8 cellular contexts compared by ENCODE assay signal in genomic region chr7:88243345-88243909, GRCh38. TPM values are rescaled to one million over a fixed set of nuclear protein-coding genes. Genes with fewer than 3 reads are reported as not detected.
A peak's percentile ranks its signal among the peaks of the same experiment; 100 is the strongest.
DNase-seq lines count a peak whose midpoint lies in the region; ATAC-seq, FAIRE-seq and TF ChIP-seq lines count a peak whose summit lies in the region.

No MANE protein-coding gene starts in this region.

- TF ChIP-seq POLR2A in H1 (IDR thresholded peaks at IDR 0.05; ENCODE audit: control extremely low read depth in 1 of 2, low read depth in 2 of 2, low read length in 2 of 2) = no peak

- H2BK120ac ChIP-seq in H1 (replicated peaks; ENCODE audit: low read depth, low read length) = no peak overlapping the region

- no peak overlapping the region for H2BK12ac ChIP-seq in H1 (ENCODE audit: low read depth, low read length)

- H3K23ac ChIP-seq in H1 (ENCODE audit: insufficient read length) = no peak overlapping the region

- ATAC-seq in GM19372 (IDR thresholded peaks at IDR 0.05; ENCODE audit: low read depth, unreplicated experiment) (peak; percentile 84), HG03565 (IDR thresholded peaks at IDR 0.05; ENCODE audit: unreplicated experiment) (peak; percentile 91), memory B cell (ENCODE audit: low read depth) (peak; percentile 42)

- H3K79me2 ChIP-seq in OCI-LY3 (ENCODE audit: low read length) (no peaks in the 10 kb centered on the region), H1 (ENCODE audit: control insufficient read depth in 1 of 2, insufficient read depth in 2 of 2, low read length in 2 of 2) (no peaks in the 10 kb centered on the region)

- no peak overlapping the region for H2BK5ac ChIP-seq in H1 (ENCODE audit: low read depth, low read length)

- no peaks in the 10 kb centered on the region for H3K36me3 Mint-ChIP-seq in memory B cell

- H2BK20ac ChIP-seq in H1 (ENCODE audit: low read length) = no peak overlapping the region

- H3K36me3 ChIP-seq in OCI-LY3 (replicated peaks; ENCODE audit: low read depth, low read length) (no peaks in the 10 kb centered on the region), H1 (ENCODE audit: control insufficient read depth in 2 of 4, insufficient read depth in 4 of 4, low read length in 3 of 4) (no peaks in the 10 kb centered on the region)

- H2BK15ac ChIP-seq in H1 (ENCODE audit: low read length) = no peak overlapping the region

- no peak overlapping the region for H3K27ac Mint-ChIP-seq in memory B cell

- CTCF ChIA-PET in H1 (lab: Charles Lee; ENCODE audit: partially characterized antibody) = interaction anchor here (0.6 to 4.4 kb wide), 26 partner anchors 10 to 1557 kb away, joined by 3 to 38 read pairs (median 3); partner anchors contain the start of gene STEAP4

- H3K4me3 ChIP-seq in OCI-LY3 (ENCODE audit: low read length) (no peak overlapping the region), H1 (ENCODE audit: extremely low read depth in 1 of 4, insufficient read depth in 2 of 4, low read depth in 3 of 4, low read length in 4 of 4) (no peak overlapping the region)

- POLR2A ChIA-PET in H1 (lab: Charles Lee; ENCODE audit: partially characterized antibody) = no interaction called here

- no peak overlapping the region for H4K8ac ChIP-seq in H1 (ENCODE audit: extremely low read depth, insufficient read depth, low read length)

- peak; percentile 89 to 94 for TF ChIP-seq RAD21 in H1 (IDR thresholded peaks at IDR 0.05 in 1 of 2, conservative IDR thresholded peaks at IDR 0.05 in 1 of 2; ENCODE audit: low read depth in 2 of 2, low read length in 2 of 2)

- H3K56ac ChIP-seq in H1 (replicated peaks; ENCODE audit: insufficient read length, low read depth, low read length) = no peak overlapping the region

- H4K91ac ChIP-seq in H1 (replicated peaks; ENCODE audit: insufficient read length, low read length) = no peak overlapping the region

- H3K79me1 ChIP-seq in H1 (ENCODE audit: low read depth, low read length) = no peaks in the 10 kb centered on the region

- no peak for TF ChIP-seq EP300 in H1 (IDR thresholded peaks at IDR 0.05; ENCODE audit: borderline replicate concordance in 1 of 2, low read depth in 2 of 2, low read length in 2 of 2)

- H3K18ac ChIP-seq in H1 (ENCODE audit: extremely low read depth, low read length) = no peak overlapping the region

- peaks cover 3% of the 10 kb centered on the region for H3K27me3 Mint-ChIP-seq in memory B cell

- H2AK5ac ChIP-seq in H1 (ENCODE audit: low read depth, low read length) = no peak overlapping the region

- peak overlapping the region; percentile 28 for H3K4me2 ChIP-seq in OCI-LY3 (ENCODE audit: low read length)
- H3K4me2 ChIP-seq in H1 (ENCODE audit: insufficient read depth in 1 of 2, low read depth in 2 of 2, low read length in 2 of 2) = no peak overlapping the region

- H3K9me3 ChIP-seq in OCI-LY3 (ENCODE audit: insufficient read depth, low read length) (no peaks in the 10 kb centered on the region), H1 (ENCODE audit: insufficient read depth in 2 of 2, low read depth in 1 of 2, low read length in 1 of 2) (no peaks in the 10 kb centered on the region)

- no peak overlapping the region for H3K9ac ChIP-seq in OCI-LY3 (ENCODE audit: low read length)
- no peak overlapping the region for H3K9ac ChIP-seq in H1 (replicated peaks in 1 of 4; ENCODE audit: extremely low read depth in 1 of 4, low read depth in 3 of 4, low read length in 3 of 4)

- H2AFZ ChIP-seq in OCI-LY3 (ENCODE audit: low read depth, low read length) = 0 out of 2 replicates have a peak overlapping the region, but pooled peaks have one; percentile 8
- no peak overlapping the region for H2AFZ ChIP-seq in H1 (ENCODE audit: low read length)

- H3K4me1 ChIP-seq in OCI-LY3 (ENCODE audit: low read length) (peaks cover 4% of the 10 kb centered on the region; the same call in 1 of the 2 replicates), H1 (replicated peaks in 1 of 4; ENCODE audit: control insufficient read depth in 3 of 4, insufficient read depth in 4 of 4, low read length in 3 of 4) (peaks cover 0 to 3% (median 0%) of the 10 kb centered on the region in 4 experiments; a peak in 1 of 7 replicates)

- H4K5ac ChIP-seq in H1 (ENCODE audit: insufficient read length, low read depth, low read length) = no peak overlapping the region

- no peak overlapping the region for H3K4me3 Mint-ChIP-seq in memory B cell

- peak; percentile 72 for DNase-seq in DMS 273 (lab: John Stamatoyannopoulos, UW; ENCODE audit: unreplicated experiment)
- DNase-seq in H1 (ENCODE audit: low read depth in 1 of 2, low spot score in 2 of 2) = peak in 1 of 2 experiments; percentile 45
- DNase-seq in memory B cell (ENCODE audit: low spot score in 2 of 2) = no peak
- no peak for DNase-seq in NCI-H446 treated with DMSO at 0.1 percent for 48 hours (lab: John Stamatoyannopoulos, UW)
- DNase-seq in activated CD4-positive, CD25-positive, alpha-beta regulatory T cell treated with anti-CD3 and anti-CD28 coated beads, Interleukin-2, amount 50 U/mL, for 72 hours = no peak

- H3K27me3 ChIP-seq in OCI-LY3 (ENCODE audit: low read depth, low read length) (no peaks in the 10 kb centered on the region), H1 (replicated peaks in 1 of 4; ENCODE audit: control insufficient read depth in 3 of 4, extremely low read depth in 1 of 4, insufficient read depth in 3 of 4, low read length in 3 of 4) (no peaks in the 10 kb centered on the region)

- no peaks in the 10 kb centered on the region; the same call in 1 of the 2 replicates for H3K23me2 ChIP-seq in H1 (ENCODE audit: low read depth, low read length)

- H4K20me1 ChIP-seq in OCI-LY3 (ENCODE audit: insufficient read depth, low read length) = no peaks in the 10 kb centered on the region
- no peaks in the 10 kb centered on the region for H4K20me1 ChIP-seq in H1 (replicated peaks in 1 of 2; ENCODE audit: control insufficient read depth in 1 of 2, insufficient read depth in 2 of 2, low read length in 2 of 2)

- peak; percentile 96 for FAIRE-seq in H1 (lab: Jason Lieb, UNC)

- no peak overlapping the region for H3K4ac ChIP-seq in H1 (replicated peaks; ENCODE audit: insufficient read length, low read depth, low read length)

- no peak overlapping the region for H3K14ac ChIP-seq in H1 (ENCODE audit: insufficient read length)

- H3K4me1 Mint-ChIP-seq in memory B cell = no peaks in the 10 kb centered on the region

- H3K27ac ChIP-seq in OCI-LY3 (ENCODE audit: low read length) = no peak overlapping the region
- no peak overlapping the region for H3K27ac ChIP-seq in H1 (ENCODE audit: low read depth, low read length)

- H3K9me3 Mint-ChIP-seq in memory B cell = no peaks in the 10 kb centered on the region

- TF ChIP-seq CTCF in OCI-LY3 (IDR thresholded peaks at IDR 0.05; ENCODE audit: low read depth, low read length) (peak; percentile 96), H1 (IDR thresholded peaks at IDR 0.05; ENCODE audit: control extremely low read depth in 1 of 3, insufficient read depth in 1 of 3, low read depth in 1 of 3, low read length in 3 of 3) (peak in 2 of 3 experiments; percentile 47 to 78; a peak in 2 of 4 replicates)

- WGBS in H1 (ENCODE audit: extremely low coverage in 1 of 2, insufficient coverage in 1 of 2, insufficient read length in 1 of 2, insufficient replicate concordance in 2 of 2, low coverage in 1 of 2, low lambda C conversion rate in 2 of 2, missing lambda C conversion rate in 1 of 2), 2 experiments = 43% methylated on average over 2 of the region's 2 CpGs; no CpG with 5 or more reads in 1 of the 2 experiments

TF ChIP-seq in H1, 55 proteins besides CTCF, POLR2A, EP300 and RAD21:
- 0 out of 2 replicates have a peak, but pooled peaks have one; percentile 7 for TF ChIP-seq CEBPB (IDR thresholded peaks at IDR 0.05; ENCODE audit: low read depth, low read length)
- TF ChIP-seq TEAD4 (IDR thresholded peaks at IDR 0.05; ENCODE audit: low read depth, low read length) = no peak
- TF ChIP-seq MAFK (IDR thresholded peaks at IDR 0.05; ENCODE audit: low read depth, low read length) = 0 out of 2 replicates have a peak, but pooled peaks have one; percentile 31
- 0 out of 2 replicates have a peak, but pooled peaks have one; percentile 4 for TF ChIP-seq EGR1 (IDR thresholded peaks at IDR 0.05; ENCODE audit: borderline replicate concordance, low read depth, low read length)
- TF ChIP-seq KDM1A (IDR thresholded peaks at IDR 0.05; ENCODE audit: borderline replicate concordance, low read length) = no peak

RNA-seq across cellular contexts. Expression of gene SRI, which starts 23.6 kb away (rescaled TPM):
- 168 and 170 TPM in 2 replicates for total RNA-seq in H1 (2021; fragmentation: NEBNext Ultra II Directional; extraction: Animal tissue kit (Norgen Biotek cat#: 25700))
- polyA plus RNA-seq in H1 (2011; rRNA removed) = 64.8 and 118 TPM in 2 replicates
- 103 TPM for polyA plus RNA-seq in H1 (2011; cell fraction: cytosol; rRNA removed)
- 83.2 TPM for polyA plus RNA-seq in H1 (2011; cell fraction: nucleus; rRNA removed)
- 201 to 235 TPM (median 212 TPM) in 4 replicates for polyA plus RNA-seq in H1 (2012, experiment 1 of 2)
- 83.4 TPM for polyA plus RNA-seq in H1 (2012, experiment 2 of 2)
- 129 TPM for polyA plus RNA-seq in H1 (2013, experiment 1 of 2)
- polyA plus RNA-seq in H1 (2013, experiment 2 of 2) = 133 TPM
- 72.3 and 82.0 TPM in 2 replicates for polyA minus RNA-seq in H1 (2011; rRNA and poly(A)+ RNA removed)
- polyA minus RNA-seq in H1 (2011; cell fraction: cytosol; rRNA and poly(A)+ RNA removed) = 46.0 TPM
- polyA minus RNA-seq in H1 (2011; cell fraction: nucleus; rRNA and poly(A)+ RNA removed) = 31.3 TPM
